12 cellular contexts compared by ENCODE assay signal in genomic region chr6:16420332-16420714, GRCh38.
A peak's percentile ranks its signal among the peaks of the same experiment; 100 is the strongest.
DNase-seq lines count a peak whose midpoint lies in the region; ATAC-seq and TF ChIP-seq lines count a peak whose summit lies in the region.
"Had no signal": no experiment of that assay in that cellular context is flagged by ENCODE, and none has a peak within 500 bp of the region (broad histone marks: within the 10 kb centered on the region; RNA-seq: fewer than 3 reads in every experiment).

No MANE protein-coding gene starts in this region.

- peaks cover 53% of the 10 kb centered on the region for H3K4me1 ChIP-seq in CD4-positive, CD25-positive, alpha-beta regulatory T cell (ENCODE audit: control insufficient read depth, insufficient read depth, low read length, poor library complexity, severe bottlenecking)
- peaks cover 11 to 67% (median 11%) of the 10 kb centered on the region in 3 donors for H3K4me1 ChIP-seq in esophagus squamous epithelium

- peaks cover 4% of the 10 kb centered on the region for H3K36me3 Mint-ChIP-seq in CD4-positive, CD25-positive, alpha-beta regulatory T cell
- no peaks in the 10 kb centered on the region for H3K36me3 Mint-ChIP-seq in nephron progenitor cell (ENCODE audit: low read depth)

- ATAC-seq in CD4-positive, CD25-positive, alpha-beta regulatory T cell (ENCODE audit: low read depth in 2 of 2) = no peak
- ATAC-seq in GM21576 (IDR thresholded peaks at IDR 0.05; ENCODE audit: unreplicated experiment) = peak; percentile 4

- H3K27ac ChIP-seq in CD4-positive, CD25-positive, alpha-beta regulatory T cell (ENCODE audit: insufficient read depth, low read length, poor library complexity, severe bottlenecking) = peak overlapping the region; percentile 98
- H3K27ac ChIP-seq in KOPT-K1 (ENCODE audit: low read depth, low read length, poor library complexity, severe bottlenecking) (peak overlapping the region; percentile 68), esophagus squamous epithelium (peak overlapping the region in 3 of 4 donors; percentile 29 to 62 (median 54))

- intact Hi-C loops in esophagus squamous epithelium (cut with DNase I) = no loop called here

- peaks cover 16 to 77% (median 64%) of the 10 kb centered on the region in 4 donors for H3K4me1 Mint-ChIP-seq in CD4-positive, CD25-positive, alpha-beta regulatory T cell
- peaks cover 10% of the 10 kb centered on the region for H3K4me1 Mint-ChIP-seq in nephron progenitor cell

- no peak for TF ChIP-seq POLR2A in esophagus squamous epithelium (IDR thresholded peaks at IDR 0.05)

- TF ChIP-seq CTCF in esophagus squamous epithelium (IDR thresholded peaks at IDR 0.05) (no peak), nephron progenitor cell (IDR thresholded peaks at IDR 0.05) (no peak)

- H3K27me3 Mint-ChIP-seq in CD4-positive, CD25-positive, alpha-beta regulatory T cell = no peaks in the 10 kb centered on the region
- no peaks in the 10 kb centered on the region for H3K27me3 Mint-ChIP-seq in nephron progenitor cell (ENCODE audit: low read depth, poor library complexity)

- no peaks in the 10 kb centered on the region for H3K36me3 ChIP-seq in CD4-positive, CD25-positive, alpha-beta regulatory T cell (ENCODE audit: control insufficient read depth, insufficient read depth, low read length)
- H3K36me3 ChIP-seq in KOPT-K1 (ENCODE audit: insufficient read depth, low read length) = no peaks in the 10 kb centered on the region
- no peaks in the 10 kb centered on the region for H3K36me3 ChIP-seq in esophagus squamous epithelium
- H3K36me3 ChIP-seq: ovary had no signal

- peak overlapping the region; percentile 80 for H3K4me3 ChIP-seq in CD4-positive, CD25-positive, alpha-beta regulatory T cell (ENCODE audit: low read depth, low read length)
- H3K4me3 ChIP-seq in esophagus squamous epithelium = peak overlapping the region in 1 of 4 donors; percentile 4
- H3K4me3 ChIP-seq: ovary had no signal

- H3K9me3 Mint-ChIP-seq in CD4-positive, CD25-positive, alpha-beta regulatory T cell = no peaks in the 10 kb centered on the region
- H3K9me3 Mint-ChIP-seq in nephron progenitor cell = no peaks in the 10 kb centered on the region

- H3K9me3 ChIP-seq in CD4-positive, CD25-positive, alpha-beta regulatory T cell (ENCODE audit: control insufficient read depth in 2 of 2, low read length in 2 of 2) = no peaks in the 10 kb centered on the region
- no peaks in the 10 kb centered on the region for H3K9me3 ChIP-seq in KOPT-K1 (ENCODE audit: insufficient read depth, low read length, poor library complexity, severe bottlenecking)
- H3K9me3 ChIP-seq in esophagus squamous epithelium = no peaks in the 10 kb centered on the region
- H3K9me3 ChIP-seq: ovary had no signal

- WGBS in esophagus squamous epithelium, 2 donors = 55 to 68% methylated on average over 2 of the region's 2 CpGs

- no peak for DNase-seq in CD4-positive, CD25-positive, alpha-beta regulatory T cell
- DNase-seq in esophagus squamous epithelium (lab: John Stamatoyannopoulos, UW) = no peak
- no peak for DNase-seq in activated gamma-delta T cell treated with Interleukin-2 at 50 U/mL for 16 hours
- no peak for DNase-seq in Ammon's horn (ENCODE audit: low spot score)
- no peak for DNase-seq in H4 (ENCODE audit: low spot score)
- no peak for DNase-seq in nephron progenitor cell
- DNase-seq: activated CD4-positive, CD25-positive, alpha-beta regulatory T cell; COR-L47; NCI-H774; ovary had no signal

- H3K4me3 Mint-ChIP-seq in CD4-positive, CD25-positive, alpha-beta regulatory T cell = peak overlapping the region; percentile 74 to 87 (median 78)
- H3K4me3 Mint-ChIP-seq in nephron progenitor cell = no peak overlapping the region

- peak overlapping the region; percentile 98 to 99 (median 98) for H3K27ac Mint-ChIP-seq in CD4-positive, CD25-positive, alpha-beta regulatory T cell
- H3K27ac Mint-ChIP-seq in nephron progenitor cell = no peak overlapping the region

- H3K27me3 ChIP-seq in CD4-positive, CD25-positive, alpha-beta regulatory T cell (ENCODE audit: control insufficient read depth, insufficient read depth, low read length) = no peaks in the 10 kb centered on the region
- H3K27me3 ChIP-seq in esophagus squamous epithelium = no peaks in the 10 kb centered on the region
- H3K27me3 ChIP-seq: ovary had no signal
